In genomic region chr16:53495325-53495724, GRCh38 we compare ENCODE assay signal across 13 cellular contexts. TPM values are rescaled to one million over a fixed set of nuclear protein-coding genes. Genes with fewer than 3 reads are reported as not detected.
A peak's percentile ranks its signal among the peaks of the same experiment; 100 is the strongest.
DNase-seq lines count a peak whose midpoint lies in the region; ATAC-seq, FAIRE-seq and TF ChIP-seq lines count a peak whose summit lies in the region.
"Had no signal": no experiment of that assay in that cellular context is flagged by ENCODE, and none has a peak within 500 bp of the region (broad histone marks: within the 10 kb centered on the region; RNA-seq: fewer than 3 reads in every experiment).

No MANE protein-coding gene starts in this region.

- ATAC-seq in GM12878 (peak; percentile 64; the same call in 2 of the 3 replicates), natural killer cell (no peak), GM19397 (IDR thresholded peaks at IDR 0.05; ENCODE audit: unreplicated experiment) (no peak)

- H3K36me3 Mint-ChIP-seq in Calu3 (ENCODE audit: insufficient read depth, unreplicated experiment) = peaks cover 61% of the 10 kb centered on the region
- H3K36me3 Mint-ChIP-seq in natural killer cell = peaks cover 2% of the 10 kb centered on the region
- peaks cover 84% of the 10 kb centered on the region for H3K36me3 Mint-ChIP-seq in activated T-helper 2 cell treated with anti-CD3 and anti-CD28 coated beads, Interferon-gamma antibody, Interleukin-2, Interleukin-4, amounts not matched to agents 10 μg/mL and 5 μg/mL and 100 μg/mL, durations not matched to agents 14 hours and 24 hours and 36 hours (ENCODE audit: low read depth)

- no peaks in the 10 kb centered on the region for H3K27me3 Mint-ChIP-seq in Calu3 (ENCODE audit: unreplicated experiment)
- H3K27me3 Mint-ChIP-seq in natural killer cell (ENCODE audit: low read depth in 2 of 2) = no peaks in the 10 kb centered on the region
- H3K27me3 Mint-ChIP-seq in activated T-helper 2 cell treated with anti-CD3 and anti-CD28 coated beads, Interferon-gamma antibody, Interleukin-2, Interleukin-4, amounts not matched to agents 10 μg/mL and 5 μg/mL and 100 μg/mL, durations not matched to agents 14 hours and 24 hours and 36 hours (ENCODE audit: low read depth) = no peaks in the 10 kb centered on the region

- H3K9me3 ChIP-seq in Loucy (ENCODE audit: insufficient read depth, low read depth, low read length) (no peaks in the 10 kb centered on the region), GM12878 (replicated peaks; ENCODE audit: control insufficient read depth, insufficient read depth, low read length) (no peaks in the 10 kb centered on the region)
- H3K9me3 ChIP-seq: sigmoid colon had no signal

- H3K79me2 ChIP-seq in Loucy (ENCODE audit: insufficient read depth, low read length) (no peaks in the 10 kb centered on the region), GM12878 (ENCODE audit: control insufficient read depth, insufficient read depth, low read length) (no peaks in the 10 kb centered on the region)

- CTCF ChIA-PET in Calu3 (lab: Charles Lee) = no interaction called here
- CTCF ChIA-PET in GM12878 (lab: Yijun Ruan, JAX) = no interaction called here

- H3K4me2 ChIP-seq in Loucy (ENCODE audit: low read depth, low read length, poor library complexity, severe bottlenecking) = no peak overlapping the region
- H3K4me2 ChIP-seq in GM12878 (ENCODE audit: control insufficient read depth, insufficient read depth) = no peak overlapping the region

- RAD21 ChIA-PET in GM12878 (lab: Charles Lee; ENCODE audit: unreplicated experiment) = no interaction called here

- in situ Hi-C loops in GM12878 (cut with MboI) = no loop called here

- H3K4me1 ChIP-seq in Loucy (ENCODE audit: insufficient read depth, low read length, poor library complexity, severe bottlenecking) = no peaks in the 10 kb centered on the region
- no peaks in the 10 kb centered on the region for H3K4me1 ChIP-seq in GM12878 (ENCODE audit: control insufficient read depth, insufficient read depth, low read length)
- H3K4me1 ChIP-seq: sigmoid colon had no signal

- H3K9me2 ChIP-seq in Loucy (replicated peaks; ENCODE audit: low read depth, low read length) = no peaks in the 10 kb centered on the region

- POLR2A ChIA-PET in GM12878 (lab: Charles Lee) = no interaction called here

- intact Hi-C loops in Calu3 (cut with micrococcal nuclease; ENCODE audit: unreplicated experiment) = no loop called here
- intact Hi-C loops in GM12878 (cut with micrococcal nuclease; ENCODE audit: unreplicated experiment) = no loop called here
- intact Hi-C loops in natural killer cell (cut with micrococcal nuclease) = no loop called here
- intact Hi-C loops in activated T-helper 2 cell treated with anti-CD3 and anti-CD28 coated beads, Interferon-gamma antibody, Interleukin-2, Interleukin-4, amounts not matched to agents 10 μg/mL and 5 μg/mL and 100 μg/mL, durations not matched to agents 14 hours and 24 hours and 36 hours (cut with micrococcal nuclease) = no loop called here

- no peak for DNase-seq in Calu3
- DNase-seq in GM12878 (ENCODE audit: low read depth, low spot score) = no peak
- DNase-seq in natural killer cell = no peak
- no peak for DNase-seq in activated T-helper 2 cell treated with anti-CD3 and anti-CD28 coated beads, Interferon-gamma antibody, Interleukin-2, Interleukin-4, amounts not matched to agents 10 μg/mL and 5 μg/mL and 100 μg/mL, durations not matched to agents 14 hours and 24 hours and 36 hours (ENCODE audit: low spot score)
- no peak for DNase-seq in SIG-M5 (lab: John Stamatoyannopoulos, UW)
- DNase-seq: dermis blood vessel endothelial cell, NCI-H510A, sigmoid colon, substantia nigra, T1000 had no signal

- H3K36me3 ChIP-seq in Loucy (ENCODE audit: insufficient read depth, low read length) (peaks cover 48% of the 10 kb centered on the region; the same call in 1 of the 2 replicates), GM12878 (ENCODE audit: control insufficient read depth in 2 of 2, insufficient read depth in 2 of 2, low read length in 1 of 2) (peaks cover 2 to 24% of the 10 kb centered on the region in 2 experiments)

- H3F3A ChIP-seq in Loucy (ENCODE audit: low read depth) = no peaks in the 10 kb centered on the region

- no peak overlapping the region for H3K9ac ChIP-seq in Loucy (ENCODE audit: low read depth, low read length, poor library complexity, severe bottlenecking)
- no peak overlapping the region for H3K9ac ChIP-seq in GM12878 (ENCODE audit: control insufficient read depth, insufficient read depth, low read length)

- H3K4me3 ChIP-seq in Loucy (ENCODE audit: low read length, poor library complexity, severe bottlenecking) (no peak overlapping the region), GM12878 (no peak overlapping the region)
- H3K4me3 ChIP-seq: sigmoid colon had no signal

- H4K20me1 ChIP-seq in Loucy (ENCODE audit: insufficient read depth, low read length, poor library complexity, severe bottlenecking) = no peaks in the 10 kb centered on the region
- no peaks in the 10 kb centered on the region for H4K20me1 ChIP-seq in GM12878 (ENCODE audit: control insufficient read depth, insufficient read depth)

- H3K4me1 Mint-ChIP-seq in Calu3 (ENCODE audit: low read depth, unreplicated experiment) (no peaks in the 10 kb centered on the region), natural killer cell (peaks cover 16 to 19% of the 10 kb centered on the region in 2 donors)
- peaks cover 19% of the 10 kb centered on the region for H3K4me1 Mint-ChIP-seq in activated T-helper 2 cell treated with anti-CD3 and anti-CD28 coated beads, Interferon-gamma antibody, Interleukin-2, Interleukin-4, amounts not matched to agents 10 μg/mL and 5 μg/mL and 100 μg/mL, durations not matched to agents 14 hours and 24 hours and 36 hours (ENCODE audit: low read depth)

- H2AFZ ChIP-seq in Loucy (ENCODE audit: low read length) = no peak overlapping the region
- H2AFZ ChIP-seq in GM12878 (ENCODE audit: control insufficient read depth, low read depth, low read length) = no peak overlapping the region

- H3K27me3 ChIP-seq in Loucy (ENCODE audit: insufficient read depth, low read length, poor library complexity, severe bottlenecking) = no peaks in the 10 kb centered on the region
- H3K27me3 ChIP-seq in GM12878 (replicated peaks in 1 of 2; ENCODE audit: control insufficient read depth in 2 of 2, insufficient read depth in 2 of 2, low read length in 1 of 2) = no peaks in the 10 kb centered on the region
- H3K27me3 ChIP-seq: sigmoid colon had no signal

- WGBS in GM12878 (ENCODE audit: insufficient coverage, insufficient replicate concordance, low lambda C conversion rate, missing lambda C conversion rate) = 94% methylated on average over 4 of the region's 4 CpGs

- TF ChIP-seq POLR2A in GM12878 (IDR thresholded peaks at IDR 0.05; ENCODE audit: low read depth, low read length) = no peak

- TF ChIP-seq EP300 in GM12878 (IDR thresholded peaks at IDR 0.05; ENCODE audit: borderline replicate concordance in 1 of 2, control insufficient read depth in 1 of 2, low read depth in 2 of 2, low read length in 2 of 2) = no peak

- no peak overlapping the region for H3K4me3 Mint-ChIP-seq in Calu3 (ENCODE audit: low read depth, unreplicated experiment)
- H3K4me3 Mint-ChIP-seq in natural killer cell = no peak overlapping the region
- H3K4me3 Mint-ChIP-seq in activated T-helper 2 cell treated with anti-CD3 and anti-CD28 coated beads, Interferon-gamma antibody, Interleukin-2, Interleukin-4, amounts not matched to agents 10 μg/mL and 5 μg/mL and 100 μg/mL, durations not matched to agents 14 hours and 24 hours and 36 hours (ENCODE audit: low read depth) = no peak overlapping the region

- no peak overlapping the region for H3K27ac ChIP-seq in GM12878 (ENCODE audit: control insufficient read depth, insufficient read depth)
- H3K27ac ChIP-seq: sigmoid colon had no signal

- no peaks in the 10 kb centered on the region for H3K9me3 Mint-ChIP-seq in Calu3 (ENCODE audit: low read depth, unreplicated experiment)
- H3K9me3 Mint-ChIP-seq in natural killer cell = no peaks in the 10 kb centered on the region
- H3K9me3 Mint-ChIP-seq in activated T-helper 2 cell treated with anti-CD3 and anti-CD28 coated beads, Interferon-gamma antibody, Interleukin-2, Interleukin-4, amounts not matched to agents 10 μg/mL and 5 μg/mL and 100 μg/mL, durations not matched to agents 14 hours and 24 hours and 36 hours = no peaks in the 10 kb centered on the region

- FAIRE-seq in GM12878 (lab: Jason Lieb, UNC) = no peak
- FAIRE-seq: keratinocyte had no signal

- TF ChIP-seq CTCF in Calu3 (IDR thresholded peaks at IDR 0.05; ENCODE audit: unreplicated experiment) = peak; percentile 17
- peak; percentile 59 for TF ChIP-seq CTCF in Loucy (conservative IDR thresholded peaks at IDR 0.05; ENCODE audit: low read length)
- TF ChIP-seq CTCF in GM12878 (IDR thresholded peaks at IDR 0.05 in 2 of 3, conservative IDR thresholded peaks at IDR 0.05 in 1 of 3; ENCODE audit: control insufficient read depth in 2 of 3, extremely low read depth in 1 of 3, insufficient read depth in 1 of 3, low read depth in 3 of 3, low read length in 3 of 3) = 0 out of 6 replicates have a peak, but pooled peaks of 1 of the 3 experiments have one; percentile 22
- TF ChIP-seq CTCF in natural killer cell (IDR thresholded peaks at IDR 0.05) = no peak

- SMC1A ChIA-PET in GM12878 (lab: Charles Lee; ENCODE audit: uncharacterized antibody, unreplicated experiment) = interaction anchor here (0.5 kb wide), 1 partner anchor 400 kb away, joined by 3 read pairs; no protein-coding TSS in a partner anchor

- TF ChIP-seq RAD21 in GM12878 (IDR thresholded peaks at IDR 0.05; ENCODE audit: insufficient read depth, low read depth, low read length) = no peak

- H3K27ac Mint-ChIP-seq in Calu3 (ENCODE audit: unreplicated experiment) (no peak overlapping the region), natural killer cell (peak overlapping the region; percentile 16 to 50)
- no peak overlapping the region for H3K27ac Mint-ChIP-seq in activated T-helper 2 cell treated with anti-CD3 and anti-CD28 coated beads, Interferon-gamma antibody, Interleukin-2, Interleukin-4, amounts not matched to agents 10 μg/mL and 5 μg/mL and 100 μg/mL, durations not matched to agents 14 hours and 24 hours and 36 hours

- BruUV-seq in Calu3 (replicated peaks; lab: Mats Ljungman, UMichigan) (no TSS peak), GM12878 (replicated peaks; lab: Mats Ljungman, UMichigan) (no TSS peak)

RNA-seq across cellular contexts. Expression of gene AKTIP, which starts 7.7 kb away (rescaled TPM):
- total RNA-seq in Calu3 (2022) (46.4 and 59.4 TPM in 2 replicates), GM12878 (2014; rRNA removed) (15.2 and 16.2 TPM in 2 replicates), GM12878 (2014; rRNA removed; fragmentation: Illumina TruSeq; extraction: Trizol) (10.2 and 12.6 TPM in 2 replicates), GM12878 (2021) (11.8 and 13.1 TPM in 2 replicates), natural killer cell (10 to 100 TPM; 22.0 to 33.2 (median 23.2) TPM)
- 45.2 and 53.2 TPM in 2 replicates for total RNA-seq in GM12878 (2013; cell fraction: nucleolus; rRNA removed)
- 11.1 TPM for polyA plus RNA-seq in GM12878 (2011; ENCODE audit: low read depth)
- polyA plus RNA-seq in GM12878 (2011; rRNA removed) (22.9 and 27.3 TPM in 2 replicates), GM12878 (2014; fragmentation: Illumina TruSeq; extraction: Trizol) (14.1 and 16.4 TPM in 2 replicates), GM12878 (2014; fragmentation: Nextera tagmentation; extraction: Ambion mirVana) (10 to 100 TPM; 11.4 to 13.1 TPM), GM12878 (2014; rRNA removed) (12.4 and 12.5 TPM in 2 replicates), GM12878 (2016; fragmentation: Nextera tagmentation; extraction: Ambion mirVana) (10 to 100 TPM; 16.1 to 16.6 TPM)
- 12.5 and 13.5 TPM in 2 replicates for polyA plus RNA-seq in GM12878 (2011; cell fraction: cytosol; rRNA removed)
- 24.3 and 25.1 TPM in 2 replicates for polyA plus RNA-seq in GM12878 (2011; cell fraction: nucleus; rRNA removed)
- polyA plus RNA-seq in GM12878 (2012) = 11.2 and 11.3 TPM in 2 replicates
- 21.2 and 23.3 TPM in 2 replicates for polyA minus RNA-seq in GM12878 (2011; rRNA and poly(A)+ RNA removed)
- 4.4 and 5.6 TPM in 2 replicates for polyA minus RNA-seq in GM12878 (2011; cell fraction: cytosol; rRNA and poly(A)+ RNA removed)
- 9.3 and 20.3 TPM in 2 replicates for polyA minus RNA-seq in GM12878 (2011; cell fraction: nucleus; rRNA and poly(A)+ RNA removed)
- total RNA-seq in activated T-helper 2 cell treated with anti-CD3 and anti-CD28 coated beads, Interferon-gamma antibody, Interleukin-2, Interleukin-4, amounts not matched to agents 10 μg/mL and 5 μg/mL and 100 μg/mL, durations not matched to agents 14 hours and 24 hours and 36 hours = 17.1 and 20.5 TPM in 2 replicates

Comparison
In these comparisons a context has a peak if more than half of its experiments do, and no peak if none do; other contexts are left out.
1. H3K27ac Mint-ChIP-seq: peak in natural killer cell (2 of 2); none in Calu3 (single experiment) and activated T-helper 2 cell treated with anti-CD3 and anti-CD28 coated beads, Interferon-gamma antibody, Interleukin-2, Interleukin-4, amounts not matched to agents 10 μg/mL and 5 μg/mL and 100 μg/mL, durations not matched to agents 14 hours and 24 hours and 36 hours (single experiment).